Comparison of ENCODE assay signal across 17 cellular contexts in genomic region chr7:132063800-132064199, GRCh38.
DNase-seq lines count a peak whose midpoint lies in the region; ATAC-seq and TF ChIP-seq lines count a peak whose summit lies in the region.
"Had no signal": no experiment of that assay in that cellular context is flagged by ENCODE, and none has a peak within 500 bp of the region (broad histone marks: within the 10 kb centered on the region; RNA-seq: fewer than 3 reads in every experiment).

No MANE protein-coding gene starts in this region.

- H3K36me3 ChIP-seq in gastrocnemius medialis: no peaks in the 10 kb centered on the region
- H3K36me3 ChIP-seq: BLaER1 treated with 17β-estradiol and CSF1 and Interleukin-3, amounts not matched to agents 10 nM and 100 nM had no signal

- H3K36me3 Mint-ChIP-seq in activated CD8-positive, alpha-beta memory T cell treated with anti-CD3 and anti-CD28 coated beads, Interleukin-2, amount 10 ng/mL, durations not matched to agents 7 days and 5 days: no peaks in the 10 kb centered on the region
- H3K36me3 Mint-ChIP-seq in activated T-helper 17 cell treated with anti-CD3 and anti-CD28 coated beads, Interleukin-2, amount 50 U/mL, for 72 hours (ENCODE audit: low read depth): no peaks in the 10 kb centered on the region
- H3K36me3 Mint-ChIP-seq: CD8-positive, alpha-beta T cell had no signal

- no peak overlapping the region for H3K4me3 Mint-ChIP-seq in activated CD8-positive, alpha-beta memory T cell treated with anti-CD3 and anti-CD28 coated beads, Interleukin-2, amount 10 ng/mL, durations not matched to agents 7 days and 5 days
- no peak overlapping the region for H3K4me3 Mint-ChIP-seq in activated T-helper 17 cell treated with anti-CD3 and anti-CD28 coated beads, Interleukin-2, amount 50 U/mL, for 72 hours
- H3K4me3 Mint-ChIP-seq: B cell; CD8-positive, alpha-beta T cell; H9; IgD-negative memory B cell had no signal

- peaks cover 8% of the 10 kb centered on the region for H3K4me1 Mint-ChIP-seq in activated CD8-positive, alpha-beta memory T cell treated with anti-CD3 and anti-CD28 coated beads, Interleukin-2, amount 10 ng/mL, durations not matched to agents 7 days and 5 days
- no peaks in the 10 kb centered on the region for H3K4me1 Mint-ChIP-seq in activated T-helper 17 cell treated with anti-CD3 and anti-CD28 coated beads, Interleukin-2, amount 50 U/mL, for 72 hours
- H3K4me1 Mint-ChIP-seq: B cell had no signal

- no peak for TF ChIP-seq CTCF in gastrocnemius medialis (IDR thresholded peaks at IDR 0.05 in 4 of 5, conservative IDR thresholded peaks at IDR 0.05 in 1 of 5)

- H3K4me3 ChIP-seq in gastrocnemius medialis: no peak overlapping the region
- H3K4me3 ChIP-seq: BLaER1 treated with 17β-estradiol and CSF1 and Interleukin-3, amounts not matched to agents 10 nM and 100 nM; GM12878 had no signal

- CTCF ChIA-PET in activated CD8-positive, alpha-beta memory T cell treated with anti-CD3 and anti-CD28 coated beads, Interleukin-2, amount 10 ng/mL, durations not matched to agents 7 days and 5 days (lab: Charles Lee): no interaction called here
- CTCF ChIA-PET in HEK293T (lab: Yijun Ruan, JAX): no interaction called here

- in situ Hi-C loops in gastrocnemius medialis (cut with MboI; ENCODE audit: low sequenced_read_pairs in 4 of 4): no loop called here

- POLR2A ChIA-PET in HEK293T (lab: Yijun Ruan, JAX): no interaction called here

- H3K27ac ChIP-seq in gastrocnemius medialis: peak overlapping the region in 3 of 4 donors; percentile 79 to 89 (median 87)
- H3K27ac ChIP-seq: BLaER1 treated with 17β-estradiol and CSF1 and Interleukin-3, amounts not matched to agents 10 nM and 100 nM had no signal

- no peak for TF ChIP-seq POLR2A in gastrocnemius medialis (IDR thresholded peaks at IDR 0.05)

- no peaks in the 10 kb centered on the region for H3K9me3 Mint-ChIP-seq in activated CD8-positive, alpha-beta memory T cell treated with anti-CD3 and anti-CD28 coated beads, Interleukin-2, amount 10 ng/mL, durations not matched to agents 7 days and 5 days (ENCODE audit: low read depth)
- H3K9me3 Mint-ChIP-seq in activated T-helper 17 cell treated with anti-CD3 and anti-CD28 coated beads, Interleukin-2, amount 50 U/mL, for 72 hours: peaks cover 3% of the 10 kb centered on the region

- H3K27me3 Mint-ChIP-seq in activated CD8-positive, alpha-beta memory T cell treated with anti-CD3 and anti-CD28 coated beads, Interleukin-2, amount 10 ng/mL, durations not matched to agents 7 days and 5 days: peaks cover 13% of the 10 kb centered on the region
- peaks cover 14% of the 10 kb centered on the region for H3K27me3 Mint-ChIP-seq in activated T-helper 17 cell treated with anti-CD3 and anti-CD28 coated beads, Interleukin-2, amount 50 U/mL, for 72 hours
- H3K27me3 Mint-ChIP-seq: B cell, IgD-negative memory B cell had no signal

- intact Hi-C loops in gastrocnemius medialis (cut with DNase I; ENCODE audit: low total_unique reads): loop anchor here (10.0 kb wide), 2 partner anchors 119 to 479 kb away; no protein-coding TSS in a partner anchor

- peak; percentile 18 for DNase-seq in activated CD8-positive, alpha-beta memory T cell treated with anti-CD3 and anti-CD28 coated beads, Interleukin-2, amount 10 ng/mL, durations not matched to agents 7 days and 5 days
- DNase-seq in activated CD8-positive, alpha-beta memory T cell treated with anti-CD3 and anti-CD28 coated beads, Interleukin-2, amount 50 U/mL, for 4 hours: no peak
- peak; percentile 17 for DNase-seq in astrocyte of the hippocampus (ENCODE audit: low read depth, low spot score)
- DNase-seq in islet precursor cell: peak; percentile 24
- no peak for DNase-seq in gastrocnemius medialis
- DNase-seq in HEK293T (ENCODE audit: extremely low spot score): no peak
- DNase-seq in DMS79 treated with DMSO at 0.1 percent for 48 hours (lab: John Stamatoyannopoulos, UW): no peak
- DNase-seq: 8988T; Calu3; CD8-positive, alpha-beta T cell; DND-41; H9 had no signal

- no peak for ATAC-seq in activated CD8-positive, alpha-beta memory T cell treated with anti-CD3 and anti-CD28 coated beads, Interleukin-2, amount 10 ng/mL, durations not matched to agents 7 days and 5 days
- no peak for ATAC-seq in gastrocnemius medialis
- ATAC-seq in activated T-helper 17 cell treated with anti-CD3 and anti-CD28 coated beads, Interleukin-2, amount 50 U/mL, for 72 hours (replicated peaks): no peak
- ATAC-seq: CD8-positive, alpha-beta T cell; GM12878 had no signal

- H3K9me3 ChIP-seq in gastrocnemius medialis: no peaks in the 10 kb centered on the region

- H3K27ac Mint-ChIP-seq in activated CD8-positive, alpha-beta memory T cell treated with anti-CD3 and anti-CD28 coated beads, Interleukin-2, amount 10 ng/mL, durations not matched to agents 7 days and 5 days: no peak overlapping the region
- H3K27ac Mint-ChIP-seq in activated T-helper 17 cell treated with anti-CD3 and anti-CD28 coated beads, Interleukin-2, amount 50 U/mL, for 72 hours: no peak overlapping the region
- H3K27ac Mint-ChIP-seq: B cell; CD8-positive, alpha-beta T cell; H9; IgD-negative memory B cell had no signal

- H3K4me1 ChIP-seq in gastrocnemius medialis: peaks cover 36 to 41% of the 10 kb centered on the region in 2 donors
- H3K4me1 ChIP-seq: BLaER1 treated with 17β-estradiol and CSF1 and Interleukin-3, amounts not matched to agents 10 nM and 100 nM had no signal

- no peaks in the 10 kb centered on the region for H3K27me3 ChIP-seq in gastrocnemius medialis
- H3K27me3 ChIP-seq: BLaER1 treated with 17β-estradiol and CSF1 and Interleukin-3, amounts not matched to agents 10 nM and 100 nM had no signal

TF ChIP-seq in HEK293T, 16 proteins besides CTCF, POLR2A, EP300 and RAD21:
- TF ChIP-seq CTBP1 (IDR thresholded peaks at IDR 0.05; ENCODE audit: borderline replicate concordance) (no peak), HDGF (IDR thresholded peaks at IDR 0.05; ENCODE audit: borderline replicate concordance) (no peak), ELF4 (IDR thresholded peaks at IDR 0.05) (no peak), L3MBTL2 (conservative IDR thresholded peaks at IDR 0.05) (no peak), FOXM1 (IDR thresholded peaks at IDR 0.05; ENCODE audit: borderline replicate concordance) (no peak), ARNT (IDR thresholded peaks at IDR 0.05) (no peak), SUZ12 (IDR thresholded peaks at IDR 0.05) (no peak)

Comparison
In these comparisons a context has a peak if more than half of its experiments do, and no peak if none do; other contexts are left out.
1. DNase-seq: peak in activated CD8-positive, alpha-beta memory T cell treated with anti-CD3 and anti-CD28 coated beads, Interleukin-2, amount 10 ng/mL, durations not matched to agents 7 days and 5 days (single experiment), astrocyte of the hippocampus (single experiment) and islet precursor cell (single experiment); none in activated CD8-positive, alpha-beta memory T cell treated with anti-CD3 and anti-CD28 coated beads, Interleukin-2, amount 50 U/mL, for 4 hours (single experiment), gastrocnemius medialis (0 of 2), HEK293T (single experiment) and DMS79 treated with DMSO at 0.1 percent for 48 hours (single experiment).